Comparison of ENCODE assay signal across 8 cellular contexts in genomic region chr19:58407658-58408151, GRCh38. TPM values are rescaled to one million over a fixed set of nuclear protein-coding genes. Genes with fewer than 3 reads are reported as not detected.
DNase-seq lines count a peak whose midpoint lies in the region; TF ChIP-seq lines count a peak whose summit lies in the region.

No MANE protein-coding gene starts in this region.

- H3K79me2 ChIP-seq in OCI-LY7 (ENCODE audit: insufficient read depth, low read depth, low read length): peaks cover 12% of the 10 kb centered on the region; the same call in 1 of the 2 replicates

- H3K4me3 Mint-ChIP-seq in endodermal cell (peak overlapping the region; percentile 77), nephron (peak overlapping the region; percentile 89 to 96 (median 90))

- intact Hi-C loops in OCI-LY7 (cut with micrococcal nuclease; ENCODE audit: unreplicated experiment): loop anchor here (1.0 to 5.0 kb wide), 4 partner anchors 44 to 225 kb away; partner anchors contain the start of genes ZNF274, ZNF324, ZNF324B and ZSCAN22

- H3K27me3 Mint-ChIP-seq in endodermal cell (ENCODE audit: insufficient read depth): peaks cover 8% of the 10 kb centered on the region
- H3K27me3 Mint-ChIP-seq in nephron (ENCODE audit: low read depth): no peaks in the 10 kb centered on the region

- no peaks in the 10 kb centered on the region for H4K20me1 ChIP-seq in OCI-LY7 (ENCODE audit: insufficient read depth, low read length)

- H3K9ac ChIP-seq in endodermal cell (ENCODE audit: extremely low read depth, low read length, poor library complexity, severe bottlenecking): peak overlapping the region; percentile 86

- peak in 2 of 3 experiments; percentile 51 to 68 for DNase-seq in NCI-H1417 (lab: John Stamatoyannopoulos, UW)
- no peak for DNase-seq in NCI-H1417 treated with DMSO at 0.1 percent for 48 hours (lab: John Stamatoyannopoulos, UW)
- DNase-seq in OCI-LY7 (ENCODE audit: low spot score): no peak
- DNase-seq in endodermal cell: peak; percentile 69
- DNase-seq in activated gamma-delta T cell treated with Interleukin-2 at 50 U/mL for 16 hours: no peak
- no peak for DNase-seq in SIG-M5 treated with dmso at 0.1 percent for 504 hours (lab: John Stamatoyannopoulos, UW; ENCODE audit: unreplicated experiment)
- no peak for DNase-seq in stimulated activated CD4-positive, alpha-beta T cell treated with anti-CD3 and anti-CD28 coated beads, Interleukin-1b, Interleukin-23, amount 100 ng/mL, for 48 hours

- H3K27ac ChIP-seq in OCI-LY7 (ENCODE audit: low read depth, low read length, poor library complexity, severe bottlenecking): peak overlapping the region; percentile 47
- peak overlapping the region; percentile 44 for H3K27ac ChIP-seq in endodermal cell (ENCODE audit: low read depth, low read length)

- H3K9me3 ChIP-seq in OCI-LY7 (ENCODE audit: low read length) (no peaks in the 10 kb centered on the region), endodermal cell (ENCODE audit: control insufficient read depth, low read length) (no peaks in the 10 kb centered on the region)

- H3K4me2 ChIP-seq in OCI-LY7 (ENCODE audit: low read length): peak overlapping the region; percentile 96

- WGBS in endodermal cell (ENCODE audit: insufficient coverage in 1 of 2, insufficient read length in 1 of 2), 2 experiments: 21 to 26% methylated on average over 14 to 22 of the region's 22 CpGs

- H3K9me3 Mint-ChIP-seq in endodermal cell (peaks cover 7% of the 10 kb centered on the region), nephron (no peaks in the 10 kb centered on the region)

- POLR2A ChIA-PET in OCI-LY7 (lab: Charles Lee): no interaction called here

- CTCF ChIA-PET in OCI-LY7 (lab: Charles Lee; ENCODE audit: unreplicated experiment): no interaction called here

- H3K9me2 ChIP-seq in OCI-LY7 (ENCODE audit: insufficient read depth, low read length): no peaks in the 10 kb centered on the region

- H3K27me3 ChIP-seq in endodermal cell (ENCODE audit: control insufficient read depth, insufficient read depth, low read length, poor library complexity, severe bottlenecking): no peaks in the 10 kb centered on the region

- peak overlapping the region; percentile 93 for H3K27ac Mint-ChIP-seq in endodermal cell
- H3K27ac Mint-ChIP-seq in nephron: peak overlapping the region; percentile 85 to 97 (median 95)

- H3K4me1 ChIP-seq in OCI-LY7 (ENCODE audit: insufficient read depth, low read length, poor library complexity, severe bottlenecking): peaks cover 20% of the 10 kb centered on the region
- H3K4me1 ChIP-seq in endodermal cell (ENCODE audit: control insufficient read depth, insufficient read depth, low read length): no peaks in the 10 kb centered on the region

- peaks cover 17% of the 10 kb centered on the region for H3K4me1 Mint-ChIP-seq in endodermal cell
- peaks cover 34% of the 10 kb centered on the region for H3K4me1 Mint-ChIP-seq in nephron

- H3K4me3 ChIP-seq in OCI-LY7 (ENCODE audit: low read depth, low read length, poor library complexity, severe bottlenecking): peak overlapping the region; percentile 83
- H3K4me3 ChIP-seq in endodermal cell (ENCODE audit: low read length): peak overlapping the region; percentile 95

- no peak for TF ChIP-seq CTCF in OCI-LY7 (conservative IDR thresholded peaks at IDR 0.05; ENCODE audit: low read length)
- TF ChIP-seq CTCF in endodermal cell (conservative IDR thresholded peaks at IDR 0.05): no peak
- no peak for TF ChIP-seq CTCF in nephron (IDR thresholded peaks at IDR 0.05; ENCODE audit: unreplicated experiment in 3 of 3)

- no peaks in the 10 kb centered on the region for H3K36me3 ChIP-seq in OCI-LY7 (ENCODE audit: insufficient read depth, low read length)
- no peaks in the 10 kb centered on the region for H3K36me3 ChIP-seq in endodermal cell (ENCODE audit: control insufficient read depth, insufficient read depth, low read length)

- H3K36me3 Mint-ChIP-seq in endodermal cell (ENCODE audit: low read depth) (peaks cover 10% of the 10 kb centered on the region), nephron (ENCODE audit: low read depth) (peaks cover 24% of the 10 kb centered on the region)

- peak overlapping the region; percentile 63; the same call in 1 of the 2 replicates for H2AFZ ChIP-seq in OCI-LY7 (ENCODE audit: low read length)

- BruUV-seq in OCI-LY7 (replicated peaks; lab: Mats Ljungman, UMichigan): TSS peak; percentile 84

RNA-seq across cellular contexts. Expression of gene ZNF584, which starts 0.7 kb away (rescaled TPM):
- 9.8 and 12.4 TPM in 2 replicates for total RNA-seq in OCI-LY7 (2014; rRNA removed; shearing (Covaris generic))
- total RNA-seq in OCI-LY7 (2022) (7.6 and 10.4 TPM in 2 replicates), endodermal cell (10 to 100 TPM; 10.3 to 14.8 TPM)
- 9.5 TPM for polyA plus RNA-seq in endodermal cell (2013, experiment 1 of 2)
- polyA plus RNA-seq in endodermal cell (2013, experiment 2 of 2): 10.8 TPM

RNA-seq across cellular contexts. Expression of gene RNF225, which starts 12.2 kb away (rescaled TPM):
- 0.75 and 2.1 TPM in 2 replicates for total RNA-seq in OCI-LY7 (2014; rRNA removed; shearing (Covaris generic))
- 0.77 and 1.7 TPM in 2 replicates for total RNA-seq in OCI-LY7 (2022)
- under 1 TPM; 0.82 to 0.92 TPM for total RNA-seq in endodermal cell
- polyA plus RNA-seq in endodermal cell (2013, experiment 1 of 2): not detected
- polyA plus RNA-seq in endodermal cell (2013, experiment 2 of 2): not detected

RNA-seq across cellular contexts. Expression of gene RPS5, which starts 20.6 kb away (rescaled TPM):
- total RNA-seq in OCI-LY7 (2014; rRNA removed; shearing (Covaris generic)): 3,315 and 3,333 TPM in 2 replicates
- total RNA-seq in OCI-LY7 (2022): 1,573 and 1,607 TPM in 2 replicates
- 1,000 to 10,000 TPM in 1 of 2 donors, 100 to 1,000 TPM in 1; 896 to 1,039 TPM for total RNA-seq in endodermal cell
- 1,332 TPM for polyA plus RNA-seq in endodermal cell (2013, experiment 1 of 2)
- 1,223 TPM for polyA plus RNA-seq in endodermal cell (2013, experiment 2 of 2)

RNA-seq across cellular contexts. Expression of gene ZNF837, which starts 26.9 kb away (rescaled TPM):
- total RNA-seq in OCI-LY7 (2014; rRNA removed; shearing (Covaris generic)): 1.8 and 3.0 TPM in 2 replicates
- 5.3 and 5.8 TPM in 2 replicates for total RNA-seq in OCI-LY7 (2022)
- total RNA-seq in endodermal cell: 1 to 10 TPM; 3.1 to 3.8 TPM
- polyA plus RNA-seq in endodermal cell (2013, experiment 1 of 2): 3.6 TPM
- 2.3 TPM for polyA plus RNA-seq in endodermal cell (2013, experiment 2 of 2)

RNA-seq across cellular contexts. Expression of gene ZNF132, which starts 32.2 kb away (rescaled TPM):
- not detected in 2 replicates for total RNA-seq in OCI-LY7 (2014; rRNA removed; shearing (Covaris generic))
- not detected in 2 replicates for total RNA-seq in OCI-LY7 (2022)
- total RNA-seq in endodermal cell: 1 to 10 TPM in 1 of 2 donors, under 1 TPM in 1; 0.71 to 1.2 TPM
- 3.3 TPM for polyA plus RNA-seq in endodermal cell (2013, experiment 1 of 2)
- 2.6 TPM for polyA plus RNA-seq in endodermal cell (2013, experiment 2 of 2)

Comparison
In these comparisons a context has a peak if more than half of its experiments do, and no peak if none do; other contexts are left out.
1. DNase-seq: peak in NCI-H1417 (2 of 3) and endodermal cell (single experiment); none in NCI-H1417 treated with DMSO at 0.1 percent for 48 hours (single experiment), OCI-LY7 (single experiment), activated gamma-delta T cell treated with Interleukin-2 at 50 U/mL for 16 hours (single experiment), SIG-M5 treated with dmso at 0.1 percent for 504 hours (single experiment) and stimulated activated CD4-positive, alpha-beta T cell treated with anti-CD3 and anti-CD28 coated beads, Interleukin-1b, Interleukin-23, amount 100 ng/mL, for 48 hours (single experiment).